In genomic region chr7:115632636-115633035, GRCh38 we compare ENCODE assay signal across 20 cellular contexts.
"Had no signal": no experiment of that assay in that cellular context is flagged by ENCODE, and none has a peak within 500 bp of the region (broad histone marks: within the 10 kb centered on the region; RNA-seq: fewer than 3 reads in every experiment).

No MANE protein-coding gene starts in this region.

- H3K4me3 ChIP-seq: K562 had no signal

- H3K4me2 ChIP-seq: SK-N-SH had no signal

- ATAC-seq: K562, Panc1, PC-3, T-cell had no signal

- H3K27ac ChIP-seq: RWPE1 had no signal

- FAIRE-seq: K562 had no signal

- H3K9me2 ChIP-seq: SK-N-SH had no signal

- DNase-seq: MV-4-11, NCI-H1048, NCI-H1105, NCI-H1417, NCI-H1436 treated with DMSO at 0.1 percent for 48 hours, NCI-H1694, NCI-H187 treated with DMSO at 0.1 percent for 48 hours, NCI-H2029 treated with DMSO at 0.1 percent for 48 hours, NCI-H2171 treated with DMSO at 0.1 percent for 48 hours, NCI-H2227 treated with DMSO at 0.1 percent for 48 hours, NCI-H69, NCI-H774, PC-3, SHP77, SK-N-SH, SW 1271, T-cell had no signal

- H3K9me3 ChIP-seq: SK-N-SH had no signal
